In genomic region chr19:7623725-7624603, GRCh38 we compare ENCODE assay signal across 1 cellular context.
TF ChIP-seq lines count a peak whose summit lies in the region.

No MANE protein-coding gene starts in this region.

TF ChIP-seq in IMR-90, 13 proteins besides CTCF, POLR2A, EP300 and RAD21:
- TF ChIP-seq MAZ (IDR thresholded peaks at IDR 0.05; ENCODE audit: borderline replicate concordance, low read depth, low read length) (no peak), CHD1 (IDR thresholded peaks at IDR 0.05; ENCODE audit: low read depth, low read length) (no peak), MXI1 (IDR thresholded peaks at IDR 0.05; ENCODE audit: borderline replicate concordance, low read depth, low read length) (no peak), RFX5 (IDR thresholded peaks at IDR 0.05; ENCODE audit: low read depth, low read length) (no peak), CEBPB (IDR thresholded peaks at IDR 0.05; ENCODE audit: low read depth, low read length) (no peak), MAFK (IDR thresholded peaks at IDR 0.05; ENCODE audit: low read depth, low read length) (no peak), SMC3 (IDR thresholded peaks at IDR 0.05; ENCODE audit: low read depth, low read length) (no peak), BHLHE40 (IDR thresholded peaks at IDR 0.05; ENCODE audit: low read depth, low read length) (no peak)
